22 cellular contexts compared by ENCODE assay signal in the genomic region with DNA sequence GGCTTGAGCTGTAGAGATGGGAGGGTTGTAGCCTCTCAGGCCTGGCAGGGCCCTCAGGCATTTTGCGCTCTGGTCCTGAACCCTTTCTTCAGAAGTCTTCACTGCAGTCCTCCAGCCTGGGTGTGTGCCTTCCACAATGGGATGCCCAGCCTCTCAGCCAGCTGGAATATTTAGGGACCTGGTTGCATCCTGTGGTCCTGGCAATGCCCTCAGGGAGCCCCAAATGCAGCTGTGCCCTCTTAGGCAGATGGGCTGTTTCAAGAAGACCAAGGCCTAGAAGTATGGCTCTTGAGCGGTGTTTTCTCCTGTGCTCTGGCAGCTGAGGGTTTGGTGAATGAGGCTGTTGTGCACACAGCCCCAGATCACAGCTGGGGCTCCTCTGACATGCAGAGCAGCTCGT. TPM values are rescaled to one million over a fixed set of nuclear protein-coding genes. Genes with fewer than 3 reads are reported as not detected.
A peak's percentile ranks its signal among the peaks of the same experiment; 100 is the strongest.
DNase-seq lines count a peak whose midpoint lies in the region; ATAC-seq and TF ChIP-seq lines count a peak whose summit lies in the region.
"Had no signal": no experiment of that assay in that cellular context is flagged by ENCODE, and none has a peak within 500 bp of the region (broad histone marks: within the 10 kb centered on the region; RNA-seq: fewer than 3 reads in every experiment).

No MANE protein-coding gene starts in this region.

- intact Hi-C loops in sigmoid colon (cut with DNase I), result no loop called here

- H3K4me2 ChIP-seq in BLaER1, result peak overlapping the region; percentile 83
- H3K4me2 ChIP-seq: A549 had no signal

- H3K9me3 ChIP-seq in BLaER1, result no peaks in the 10 kb centered on the region
- no peaks in the 10 kb centered on the region for H3K9me3 ChIP-seq in sigmoid colon
- H3K9me3 ChIP-seq: A549, BE2C, Caco-2, HAP-1 had no signal

- no peak for ATAC-seq in HG03097 (IDR thresholded peaks at IDR 0.05; ENCODE audit: low FRiP score, unreplicated experiment)
- ATAC-seq: CD8-positive, alpha-beta T cell had no signal

- TF ChIP-seq EP300 in sigmoid colon (IDR thresholded peaks at IDR 0.05), result no peak

- no peak for TF ChIP-seq CTCF in sigmoid colon (IDR thresholded peaks at IDR 0.05)

- H3K4me1 ChIP-seq in BLaER1, result peaks cover 81% of the 10 kb centered on the region
- peaks cover 0 to 17% (median 10%) of the 10 kb centered on the region in 4 donors for H3K4me1 ChIP-seq in sigmoid colon
- H3K4me1 ChIP-seq: A549, Caco-2 had no signal

- 76 to 80% methylated on average over 3 of the region's 3 CpGs for whole genome bisulfite sequencing in sigmoid colon, 2 donors

- H3K27me3 ChIP-seq in BLaER1, result no peaks in the 10 kb centered on the region
- no peaks in the 10 kb centered on the region for H3K27me3 ChIP-seq in sigmoid colon
- H3K27me3 ChIP-seq: BE2C had no signal

- H3K9ac ChIP-seq in BLaER1, result no peak overlapping the region
- H3K9ac ChIP-seq: GM23248 had no signal

- TF ChIP-seq POLR2A in sigmoid colon (IDR thresholded peaks at IDR 0.05), result no peak

- no peak overlapping the region for H3K4me3 ChIP-seq in BLaER1
- no peak overlapping the region for H3K4me3 ChIP-seq in sigmoid colon
- H3K4me3 ChIP-seq: A549, GM12878, GM23248, HAP-1 had no signal

- peak overlapping the region; percentile 44; the same call in 1 of the 2 replicates for H3K27ac ChIP-seq in BLaER1
- H3K27ac ChIP-seq in sigmoid colon, result no peak overlapping the region
- H3K27ac ChIP-seq: A549, C4-2B, GM23248 had no signal

- peaks cover 41% of the 10 kb centered on the region for H4K20me1 ChIP-seq in BLaER1

- DNase-seq in NCI-H69 (lab: John Stamatoyannopoulos, UW), result peak; percentile 32
- DNase-seq in myocyte (ENCODE audit: low read depth), result peak; percentile 60
- peak; percentile 34 for DNase-seq in sigmoid colon
- DNase-seq in DMS 273 treated with DMSO at 0.1 percent for 48 hours (lab: John Stamatoyannopoulos, UW), result no peak
- DNase-seq in stimulated activated CD4-positive, alpha-beta T cell treated with anti-CD3 and anti-CD28 coated beads, Interleukin-2, amount 100 ng/mL, for 24 hours, result no peak
- DNase-seq: 8988T; AML-193; BE2C; Caco-2; CD4-positive, CD25-positive, alpha-beta regulatory T cell; CD8-positive, alpha-beta T cell; DMS79; EL; GDM1; HFFc6 had no signal

- H3K36me3 ChIP-seq in BLaER1 (no peaks in the 10 kb centered on the region; the same call in 1 of the 2 replicates), sigmoid colon (no peaks in the 10 kb centered on the region)

RNA-seq across cellular contexts. Expression of a gene that starts 6.7 kb away (rescaled TPM):
- total RNA-seq in myocyte (15.5 and 29.3 TPM in 2 replicates), sigmoid colon (10 to 100 TPM in 2 of 4 donors, 1 to 10 TPM in 2; 6.7 to 18.3 (median 11.6) TPM)
- 11.0 TPM for polyA plus RNA-seq in myocyte (2012)
- 1 to 10 TPM in 2 of 3 donors, under 1 TPM in 1; 0.23 to 1.8 (median 1.8) TPM for polyA plus RNA-seq in sigmoid colon
- total RNA-seq: Caco-2; CD8-positive, alpha-beta T cell; GM12878 had no signal

Comparison
In these comparisons a context has a peak if more than half of its experiments do, and no peak if none do; other contexts are left out.
1. DNase-seq: peak in NCI-H69 (single experiment), myocyte (single experiment) and sigmoid colon (single experiment); none in DMS 273 treated with DMSO at 0.1 percent for 48 hours (single experiment) and stimulated activated CD4-positive, alpha-beta T cell treated with anti-CD3 and anti-CD28 coated beads, Interleukin-2, amount 100 ng/mL, for 24 hours (0 of 2).